2 cellular contexts compared by ENCODE assay signal in the genomic region with DNA sequence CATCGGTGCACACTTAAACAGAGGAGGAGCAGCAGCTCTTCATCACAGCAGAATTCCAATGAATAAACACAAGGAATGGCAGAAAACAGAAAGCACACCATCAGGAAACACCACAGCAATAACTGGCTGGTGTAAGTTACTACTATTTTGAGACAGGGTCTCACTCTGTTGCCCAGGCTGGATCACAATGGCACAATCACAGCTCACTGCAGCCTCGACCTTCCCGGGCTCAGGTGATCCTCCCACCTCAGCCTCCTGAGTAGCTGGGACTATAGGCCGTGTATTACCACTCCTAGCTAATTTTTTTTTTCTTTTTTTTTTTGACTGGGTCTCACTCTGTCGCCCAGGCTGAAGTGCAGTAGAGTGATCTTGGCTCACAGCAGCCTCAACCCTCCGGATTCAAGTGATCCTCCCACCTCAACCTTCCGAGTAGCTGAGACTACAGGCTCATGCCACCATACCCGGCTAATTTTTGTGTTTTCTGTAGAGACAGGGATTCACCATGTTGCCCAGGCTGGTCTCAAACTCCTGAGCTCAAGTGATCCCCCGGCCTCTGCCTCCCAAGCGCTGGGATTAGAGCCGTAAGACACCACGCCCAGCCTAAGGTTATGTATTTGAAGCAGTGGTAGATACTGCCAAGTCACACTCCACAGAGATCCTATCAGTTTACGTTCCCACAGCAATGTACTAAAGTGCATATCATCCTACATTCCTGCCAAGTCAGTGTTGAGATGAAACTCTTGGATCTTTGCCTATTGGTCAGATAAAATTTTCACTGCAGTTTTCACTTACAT.
A peak's percentile ranks its signal among the peaks of the same experiment; 100 is the strongest.
TF ChIP-seq lines count a peak whose summit lies in the region.

No MANE protein-coding gene starts in this region.

TF ChIP-seq in A549, 52 proteins besides CTCF, POLR2A, EP300 and RAD21:
- TF ChIP-seq SREBF2 (IDR thresholded peaks at IDR 0.05) (no peak), GATA3 (IDR thresholded peaks at IDR 0.05; ENCODE audit: borderline replicate concordance) (peak; percentile 76), MYC (IDR thresholded peaks at IDR 0.05; ENCODE audit: borderline replicate concordance, low read length) (no peak), CBX2 (IDR thresholded peaks at IDR 0.05; ENCODE audit: borderline replicate concordance, low read depth) (no peak), MAFK (IDR thresholded peaks at IDR 0.05; ENCODE audit: partially characterized antibody) (peak; percentile 71), NFE2L2 (conservative IDR thresholded peaks at IDR 0.05; ENCODE audit: low read length) (peak; percentile 46; the same call in 1 of the 2 replicates), MAZ (IDR thresholded peaks at IDR 0.05; ENCODE audit: borderline replicate concordance, low read depth, low read length) (no peak), SMC3 (IDR thresholded peaks at IDR 0.05) (no peak)
- TF ChIP-seq, protein P1, sequence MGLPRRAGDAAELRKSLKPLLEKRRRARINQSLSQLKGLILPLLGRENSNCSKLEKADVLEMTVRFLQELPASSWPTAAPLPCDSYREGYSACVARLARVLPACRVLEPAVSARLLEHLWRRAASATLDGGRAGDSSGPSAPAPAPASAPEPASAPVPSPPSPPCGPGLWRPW (IDR thresholded peaks at IDR 0.05) = no peak

TF ChIP-seq in IMR-90, 13 proteins besides CTCF, POLR2A, EP300 and RAD21:
- TF ChIP-seq SMC3 (IDR thresholded peaks at IDR 0.05; ENCODE audit: low read depth, low read length) (no peak), NFE2L2 (IDR thresholded peaks at IDR 0.05; ENCODE audit: low read depth, low read length) (peak; percentile 87), BHLHE40 (IDR thresholded peaks at IDR 0.05; ENCODE audit: low read depth, low read length) (peak; percentile 76; the same call in 1 of the 2 replicates), MXI1 (IDR thresholded peaks at IDR 0.05; ENCODE audit: borderline replicate concordance, low read depth, low read length) (no peak)
